In the genomic region with DNA sequence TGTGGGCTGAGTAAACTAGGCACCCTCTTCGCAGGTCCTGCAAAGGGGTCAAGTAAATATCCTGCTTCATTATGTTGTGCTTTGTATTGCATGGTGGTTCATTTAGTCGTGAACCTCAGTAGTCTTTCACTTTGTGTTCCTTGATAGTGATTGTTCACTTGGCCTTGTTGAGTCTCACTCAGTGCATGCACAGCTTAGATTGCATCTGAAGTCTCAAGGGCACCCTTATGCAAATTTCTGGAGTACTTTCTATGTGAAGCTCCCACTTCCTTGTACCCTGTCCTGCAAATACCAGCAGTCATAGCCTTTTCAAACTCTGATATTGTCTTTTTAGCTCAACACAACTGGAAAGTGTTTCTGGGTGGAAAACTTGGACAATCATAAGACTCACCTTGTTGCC, we compare ENCODE assay signal across 1 cellular context.
TF ChIP-seq lines count a peak whose summit lies in the region.

No MANE protein-coding gene starts in this region.

TF ChIP-seq in GM12878, 131 proteins besides CTCF, POLR2A, EP300 and RAD21 (continued from another document):
- TF ChIP-seq, protein P1, sequence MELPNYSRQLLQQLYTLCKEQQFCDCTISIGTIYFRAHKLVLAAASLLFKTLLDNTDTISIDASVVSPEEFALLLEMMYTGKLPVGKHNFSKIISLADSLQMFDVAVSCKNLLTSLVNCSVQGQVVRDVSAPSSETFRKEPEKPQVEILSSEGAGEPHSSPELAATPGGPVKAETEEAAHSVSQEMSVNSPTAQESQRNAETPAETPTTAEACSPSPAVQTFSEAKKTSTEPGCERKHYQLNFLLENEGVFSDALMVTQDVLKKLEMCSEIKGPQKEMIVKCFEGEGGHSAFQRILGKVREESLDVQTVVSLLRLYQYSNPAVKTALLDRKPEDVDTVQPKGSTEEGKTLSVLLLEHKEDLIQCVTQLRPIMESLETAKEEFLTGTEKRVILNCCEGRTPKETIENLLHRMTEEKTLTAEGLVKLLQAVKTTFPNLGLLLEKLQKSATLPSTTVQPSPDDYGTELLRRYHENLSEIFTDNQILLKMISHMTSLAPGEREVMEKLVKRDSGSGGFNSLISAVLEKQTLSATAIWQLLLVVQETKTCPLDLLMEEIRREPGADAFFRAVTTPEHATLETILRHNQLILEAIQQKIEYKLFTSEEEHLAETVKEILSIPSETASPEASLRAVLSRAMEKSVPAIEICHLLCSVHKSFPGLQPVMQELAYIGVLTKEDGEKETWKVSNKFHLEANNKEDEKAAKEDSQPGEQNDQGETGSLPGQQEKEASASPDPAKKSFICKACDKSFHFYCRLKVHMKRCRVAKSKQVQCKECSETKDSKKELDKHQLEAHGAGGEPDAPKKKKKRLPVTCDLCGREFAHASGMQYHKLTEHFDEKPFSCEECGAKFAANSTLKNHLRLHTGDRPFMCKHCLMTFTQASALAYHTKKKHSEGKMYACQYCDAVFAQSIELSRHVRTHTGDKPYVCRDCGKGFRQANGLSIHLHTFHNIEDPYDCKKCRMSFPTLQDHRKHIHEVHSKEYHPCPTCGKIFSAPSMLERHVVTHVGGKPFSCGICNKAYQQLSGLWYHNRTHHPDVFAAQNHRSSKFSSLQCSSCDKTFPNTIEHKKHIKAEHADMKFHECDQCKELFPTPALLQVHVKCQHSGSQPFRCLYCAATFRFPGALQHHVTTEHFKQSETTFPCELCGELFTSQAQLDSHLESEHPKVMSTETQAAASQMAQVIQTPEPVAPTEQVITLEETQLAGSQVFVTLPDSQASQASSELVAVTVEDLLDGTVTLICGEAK (IDR thresholded peaks at IDR 0.05; ENCODE audit: borderline replicate concordance) = no peak
- TF ChIP-seq SREBF1 (IDR thresholded peaks at IDR 0.05; ENCODE audit: low read length) (no peak), POU2F2 (IDR thresholded peaks at IDR 0.05; ENCODE audit: borderline replicate concordance, low read depth, low read length) (peak; percentile 74; the same call in 2 of the 3 replicates), ASH2L (IDR thresholded peaks at IDR 0.05; ENCODE audit: borderline replicate concordance, low read depth) (no peak), ZNF24 (IDR thresholded peaks at IDR 0.05) (no peak), JUND (IDR thresholded peaks at IDR 0.05; ENCODE audit: low read depth, low read length) (no peak), GABPA (IDR thresholded peaks at IDR 0.05; ENCODE audit: low read depth) (no peak), ZNF274 (IDR thresholded peaks at IDR 0.05; ENCODE audit: insufficient read depth, insufficient read length) (no peak), SPI1 (IDR thresholded peaks at IDR 0.05; ENCODE audit: borderline replicate concordance, insufficient read depth, low read depth, low read length) (peak; percentile 42; the same call in 1 of the 2 replicates), CEBPB (IDR thresholded peaks at IDR 0.05; ENCODE audit: borderline replicate concordance in 1 of 2, low read depth in 2 of 2, low read length in 2 of 2) (no peak), EZH2 (IDR thresholded peaks at IDR 0.05; ENCODE audit: borderline replicate concordance, control insufficient read depth, low read depth, low read length) (no peak)
- TF ChIP-seq, protein P2, sequence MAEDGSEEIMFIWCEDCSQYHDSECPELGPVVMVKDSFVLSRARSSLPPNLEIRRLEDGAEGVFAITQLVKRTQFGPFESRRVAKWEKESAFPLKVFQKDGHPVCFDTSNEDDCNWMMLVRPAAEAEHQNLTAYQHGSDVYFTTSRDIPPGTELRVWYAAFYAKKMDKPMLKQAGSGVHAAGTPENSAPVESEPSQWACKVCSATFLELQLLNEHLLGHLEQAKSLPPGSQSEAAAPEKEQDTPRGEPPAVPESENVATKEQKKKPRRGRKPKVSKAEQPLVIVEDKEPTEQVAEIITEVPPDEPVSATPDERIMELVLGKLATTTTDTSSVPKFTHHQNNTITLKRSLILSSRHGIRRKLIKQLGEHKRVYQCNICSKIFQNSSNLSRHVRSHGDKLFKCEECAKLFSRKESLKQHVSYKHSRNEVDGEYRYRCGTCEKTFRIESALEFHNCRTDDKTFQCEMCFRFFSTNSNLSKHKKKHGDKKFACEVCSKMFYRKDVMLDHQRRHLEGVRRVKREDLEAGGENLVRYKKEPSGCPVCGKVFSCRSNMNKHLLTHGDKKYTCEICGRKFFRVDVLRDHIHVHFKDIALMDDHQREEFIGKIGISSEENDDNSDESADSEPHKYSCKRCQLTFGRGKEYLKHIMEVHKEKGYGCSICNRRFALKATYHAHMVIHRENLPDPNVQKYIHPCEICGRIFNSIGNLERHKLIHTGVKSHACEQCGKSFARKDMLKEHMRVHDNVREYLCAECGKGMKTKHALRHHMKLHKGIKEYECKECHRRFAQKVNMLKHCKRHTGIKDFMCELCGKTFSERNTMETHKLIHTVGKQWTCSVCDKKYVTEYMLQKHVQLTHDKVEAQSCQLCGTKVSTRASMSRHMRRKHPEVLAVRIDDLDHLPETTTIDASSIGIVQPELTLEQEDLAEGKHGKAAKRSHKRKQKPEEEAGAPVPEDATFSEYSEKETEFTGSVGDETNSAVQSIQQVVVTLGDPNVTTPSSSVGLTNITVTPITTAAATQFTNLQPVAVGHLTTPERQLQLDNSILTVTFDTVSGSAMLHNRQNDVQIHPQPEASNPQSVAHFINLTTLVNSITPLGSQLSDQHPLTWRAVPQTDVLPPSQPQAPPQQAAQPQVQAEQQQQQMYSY (CRISPR knock-in tag; IDR thresholded peaks at IDR 0.05) = no peak
- TF ChIP-seq, protein P3, sequence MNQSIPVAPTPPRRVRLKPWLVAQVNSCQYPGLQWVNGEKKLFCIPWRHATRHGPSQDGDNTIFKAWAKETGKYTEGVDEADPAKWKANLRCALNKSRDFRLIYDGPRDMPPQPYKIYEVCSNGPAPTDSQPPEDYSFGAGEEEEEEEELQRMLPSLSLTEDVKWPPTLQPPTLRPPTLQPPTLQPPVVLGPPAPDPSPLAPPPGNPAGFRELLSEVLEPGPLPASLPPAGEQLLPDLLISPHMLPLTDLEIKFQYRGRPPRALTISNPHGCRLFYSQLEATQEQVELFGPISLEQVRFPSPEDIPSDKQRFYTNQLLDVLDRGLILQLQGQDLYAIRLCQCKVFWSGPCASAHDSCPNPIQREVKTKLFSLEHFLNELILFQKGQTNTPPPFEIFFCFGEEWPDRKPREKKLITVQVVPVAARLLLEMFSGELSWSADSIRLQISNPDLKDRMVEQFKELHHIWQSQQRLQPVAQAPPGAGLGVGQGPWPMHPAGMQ (IDR thresholded peaks at IDR 0.05; ENCODE audit: borderline replicate concordance) = no peak
